ENCODE assay signal across 18 cellular contexts in the genomic region with DNA sequence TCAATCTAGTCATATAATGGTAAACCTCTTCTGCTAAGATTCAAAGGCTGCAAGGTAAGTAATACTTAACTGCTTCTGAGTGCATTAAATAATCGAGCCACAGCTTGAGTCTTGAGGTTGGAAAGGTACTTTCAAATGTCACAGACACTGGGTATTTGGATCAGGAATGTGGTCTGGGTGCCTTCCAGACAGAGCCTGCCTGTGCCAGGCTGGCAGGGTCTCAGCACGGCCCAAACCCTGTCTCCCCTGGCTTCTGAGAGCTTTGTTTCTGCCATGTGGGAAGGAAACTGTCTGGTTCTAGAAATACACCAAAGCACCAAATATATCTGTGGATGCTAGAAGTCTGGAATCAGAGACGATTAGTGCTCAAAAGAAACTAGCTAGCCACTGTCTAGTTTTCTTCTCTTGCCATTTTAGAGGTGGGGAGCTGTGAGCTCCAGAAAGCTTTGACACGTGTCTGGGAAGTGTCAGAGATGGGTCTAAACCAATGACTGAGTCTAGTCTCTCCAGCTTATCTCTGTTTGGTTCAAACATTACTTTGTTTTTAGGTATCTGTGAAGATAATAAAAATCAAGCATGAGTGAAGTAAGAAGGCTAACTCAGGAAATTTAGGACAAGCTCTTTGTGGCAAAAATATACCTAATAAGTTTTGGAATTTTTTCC.
A peak's percentile ranks its signal among the peaks of the same experiment; 100 is the strongest.
DNase-seq lines count a peak whose midpoint lies in the region; ATAC-seq and TF ChIP-seq lines count a peak whose summit lies in the region.
"Had no signal": no experiment of that assay in that cellular context is flagged by ENCODE, and none has a peak within 500 bp of the region (broad histone marks: within the 10 kb centered on the region; RNA-seq: fewer than 3 reads in every experiment).

No MANE protein-coding gene starts in this region.

- H3K4me1 ChIP-seq in left ventricle myocardium inferior (peaks cover 18% of the 10 kb centered on the region), thyroid gland (peaks cover 14 to 24% of the 10 kb centered on the region in 2 donors)

- TF ChIP-seq CTCF in left ventricle myocardium inferior (IDR thresholded peaks at IDR 0.05; ENCODE audit: borderline replicate concordance) (no peak), thyroid gland (IDR thresholded peaks at IDR 0.05) (no peak)

- ATAC-seq in Right ventricle myocardium superior (ENCODE audit: poor library complexity) (peak; percentile 75), left cardiac atrium (peak; percentile 80), HG02938 (IDR thresholded peaks at IDR 0.05; ENCODE audit: unreplicated experiment) (no peak), GM21423 (IDR thresholded peaks at IDR 0.05; ENCODE audit: unreplicated experiment) (no peak)
- ATAC-seq: PC-3 had no signal

- intact Hi-C loops in Right ventricle myocardium superior (cut with DNase I) (no loop called here), left ventricle myocardium inferior (cut with micrococcal nuclease) (no loop called here), left cardiac atrium (cut with DNase I) (no loop called here), thyroid gland (cut with DNase I) (no loop called here)

- H3K4me3 ChIP-seq in left ventricle myocardium inferior (no peak overlapping the region), thyroid gland (replicated peaks in 1 of 3) (no peak overlapping the region)
- H3K4me3 ChIP-seq: BLaER1 treated with 17β-estradiol and CSF1 and Interleukin-3, amounts not matched to agents 10 nM and 100 nM had no signal

- WGBS in thyroid gland, 2 donors = 41 to 43% methylated on average over 4 of the region's 4 CpGs

- H3K9me3 ChIP-seq in left ventricle myocardium inferior (replicated peaks) (no peaks in the 10 kb centered on the region), thyroid gland (no peaks in the 10 kb centered on the region)

- H3K36me3 ChIP-seq in left ventricle myocardium inferior = no peaks in the 10 kb centered on the region
- H3K36me3 ChIP-seq in thyroid gland = no peaks in the 10 kb centered on the region
- H3K36me3 ChIP-seq: BLaER1 treated with 17β-estradiol and CSF1 and Interleukin-3, amounts not matched to agents 10 nM and 100 nM had no signal

- TF ChIP-seq POLR2A in thyroid gland (IDR thresholded peaks at IDR 0.05) = no peak

- no peak overlapping the region for H3K27ac ChIP-seq in left ventricle myocardium inferior (replicated peaks)
- H3K27ac ChIP-seq in thyroid gland = peak overlapping the region; percentile 52 to 66 (median 52)
- H3K27ac ChIP-seq: BLaER1 treated with 17β-estradiol and CSF1 and Interleukin-3, amounts not matched to agents 10 nM and 100 nM; RWPE1 had no signal

- H3K27me3 ChIP-seq in left ventricle myocardium inferior (ENCODE audit: low read depth) = no peaks in the 10 kb centered on the region
- H3K27me3 ChIP-seq in thyroid gland = no peaks in the 10 kb centered on the region
- H3K27me3 ChIP-seq: BLaER1 treated with 17β-estradiol and CSF1 and Interleukin-3, amounts not matched to agents 10 nM and 100 nM had no signal

- DNase-seq in Right ventricle myocardium superior (no peak), left ventricle myocardium inferior (no peak), left cardiac atrium (no peak), myocyte (ENCODE audit: low read depth) (peak; percentile 7), thyroid gland (peak; percentile 69 to 78), globus pallidus (ENCODE audit: low spot score) (no peak)
- DNase-seq: DMS79 treated with DMSO at 0.1 percent for 48 hours, KG1, NCI-H1048, NCI-H1436 treated with DMSO at 0.1 percent for 48 hours, NCI-H2029 treated with DMSO at 0.1 percent for 48 hours, NCI-H2171 treated with DMSO at 0.1 percent for 48 hours, NCI-H774, PC-3 had no signal

Comparison
In these comparisons a context has a peak if more than half of its experiments do, and no peak if none do; other contexts are left out.
1. ATAC-seq: peak in Right ventricle myocardium superior (single experiment) and left cardiac atrium (2 of 2); none in HG02938 (single experiment) and GM21423 (single experiment).
2. DNase-seq: peak in myocyte (single experiment) and thyroid gland (2 of 2); none in Right ventricle myocardium superior (single experiment), left ventricle myocardium inferior (single experiment), left cardiac atrium (single experiment) and globus pallidus (single experiment).